ENCODE assay signal across 8 cellular contexts in the genomic region with DNA sequence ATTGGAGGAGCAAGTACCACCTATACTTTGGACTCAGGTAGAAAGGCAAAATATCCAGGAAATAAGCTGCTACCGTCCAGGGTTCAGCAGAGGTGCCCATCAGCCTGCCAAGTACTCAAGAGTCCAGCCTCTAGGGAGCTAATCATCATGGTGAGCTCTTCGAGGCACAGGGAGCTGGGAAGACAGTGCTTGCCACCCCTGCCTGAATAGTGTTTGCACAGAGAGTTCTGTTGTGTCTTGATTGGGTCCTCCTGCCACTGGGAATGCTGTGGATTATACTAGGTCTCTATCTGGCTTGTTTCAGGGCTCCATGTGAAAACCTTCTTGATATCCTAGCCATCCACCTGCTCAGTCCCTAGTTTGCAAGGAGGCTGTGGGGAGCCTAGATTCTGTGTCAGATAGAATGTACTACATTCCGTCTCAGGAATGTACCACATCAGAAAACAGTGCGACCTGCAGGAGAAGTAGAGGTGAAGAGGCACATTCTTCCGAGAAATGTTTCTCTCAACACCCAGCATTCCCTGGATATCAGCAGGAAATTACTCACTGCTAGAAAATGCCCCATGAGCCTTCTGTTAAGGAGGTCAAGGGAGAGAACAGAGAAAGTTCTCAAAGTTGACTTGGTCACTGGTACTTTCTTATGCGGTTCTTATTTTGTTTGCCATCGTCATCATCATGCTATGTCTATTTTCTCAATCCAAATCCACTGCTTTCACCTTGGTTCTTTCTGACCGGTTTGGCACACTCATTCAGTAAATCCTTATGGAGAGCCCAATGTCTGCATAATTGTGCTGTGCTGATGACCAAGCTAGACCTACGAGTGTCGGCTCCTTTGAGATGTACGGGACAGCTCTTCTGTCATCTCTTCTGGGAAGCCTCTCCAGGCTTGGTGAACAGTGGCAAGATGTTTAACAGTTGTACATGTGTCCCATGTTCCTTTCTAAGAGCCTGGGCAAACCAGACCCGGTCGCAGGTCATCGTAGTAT. TPM values are rescaled to one million over a fixed set of nuclear protein-coding genes. Genes with fewer than 3 reads are reported as not detected.
A peak's percentile ranks its signal among the peaks of the same experiment; 100 is the strongest.
DNase-seq lines count a peak whose midpoint lies in the region; TF ChIP-seq lines count a peak whose summit lies in the region.

No MANE protein-coding gene starts in this region.

- H3K36me3 ChIP-seq in neutrophil (no peaks in the 10 kb centered on the region), BE2C (no peaks in the 10 kb centered on the region)

- intact Hi-C loops in posterior vena cava (cut with DNase I): no loop called here

- H3K27ac ChIP-seq in neutrophil: peak overlapping the region; percentile 82

- TF ChIP-seq CTCF in neutrophil (IDR thresholded peaks at IDR 0.05) (no peak), BE2C (IDR thresholded peaks at IDR 0.05; ENCODE audit: low read depth, low read length) (no peak)

- peak overlapping the region in 1 of 2 experiments; percentile 25 for H3K4me3 ChIP-seq in neutrophil (ENCODE audit: low read depth in 1 of 2, low read length in 1 of 2)
- no peak overlapping the region for H3K4me3 ChIP-seq in BE2C (ENCODE audit: low read depth, low read length)

- no peaks in the 10 kb centered on the region for H3K27me3 ChIP-seq in neutrophil
- no peaks in the 10 kb centered on the region for H3K27me3 ChIP-seq in BE2C

- H3K9me3 ChIP-seq in neutrophil (no peaks in the 10 kb centered on the region), BE2C (no peaks in the 10 kb centered on the region)

- peaks cover 70 to 73% of the 10 kb centered on the region in 2 experiments for H3K4me1 ChIP-seq in neutrophil (ENCODE audit: control insufficient read depth in 1 of 2, insufficient read depth in 1 of 2, low read depth in 1 of 2, low read length in 1 of 2)
- no peaks in the 10 kb centered on the region for H3K4me1 ChIP-seq in BE2C

- DNase-seq in Daoy (ENCODE audit: low read depth) (peak; percentile 63), HT1080 (ENCODE audit: low read depth) (peak; percentile 98), dermis blood vessel endothelial cell (peak; percentile 96), middle frontal gyrus (ENCODE audit: extremely low spot score, low spot score) (no peak), posterior vena cava (ENCODE audit: low spot score) (no peak), NOMO-1 (lab: John Stamatoyannopoulos, UW; ENCODE audit: unreplicated experiment in 2 of 2) (no peak), BE2C (no peak)

RNA-seq across cellular contexts. Expression of a gene that starts 30.7 kb away (rescaled TPM):
- total RNA-seq in Daoy (2014; rRNA removed; shearing (Covaris generic)): 32.2 and 33.4 TPM in 2 replicates
- 38.0 and 47.6 TPM in 2 replicates for total RNA-seq in HT1080 (2014; rRNA removed; shearing (Covaris generic))
- 46.9 and 50.8 TPM in 2 replicates for polyA plus RNA-seq in HT1080 (2015; cell fraction: cytosol; rRNA removed)
- polyA plus RNA-seq in HT1080 (2015; cell fraction: nucleus; rRNA removed): 57.0 and 68.2 TPM in 2 replicates
- total RNA-seq in dermis blood vessel endothelial cell: 28.8 and 42.1 TPM in 2 replicates
- total RNA-seq in posterior vena cava: 10 to 100 TPM; 23.5 to 43.6 TPM
- 58.1 TPM for polyA plus RNA-seq in BE2C (2012; ENCODE audit: insufficient read depth, insufficient read length, low read depth)

Comparison
In these comparisons a context has a peak if more than half of its experiments do, and no peak if none do; other contexts are left out.
1. DNase-seq: peak in Daoy (single experiment), HT1080 (single experiment) and dermis blood vessel endothelial cell (single experiment); none in middle frontal gyrus (single experiment), posterior vena cava (single experiment), NOMO-1 (0 of 2) and BE2C (single experiment).